10 cellular contexts compared by ENCODE assay signal in genomic region chr1:17909634-17910033, GRCh38.
DNase-seq lines count a peak whose midpoint lies in the region; ATAC-seq and TF ChIP-seq lines count a peak whose summit lies in the region.
"Had no signal": no experiment of that assay in that cellular context is flagged by ENCODE, and none has a peak within 500 bp of the region (broad histone marks: within the 10 kb centered on the region; RNA-seq: fewer than 3 reads in every experiment).

No MANE protein-coding gene starts in this region.

- no peak overlapping the region for H3K4me3 ChIP-seq in left ventricle myocardium inferior

- TF ChIP-seq CTCF in left ventricle myocardium inferior (IDR thresholded peaks at IDR 0.05; ENCODE audit: borderline replicate concordance), result peak; percentile 54

- H3K9me3 ChIP-seq in left ventricle myocardium inferior (replicated peaks), result peaks cover 5% of the 10 kb centered on the region

- ATAC-seq in HG03565 (IDR thresholded peaks at IDR 0.05; ENCODE audit: unreplicated experiment), result no peak

- in situ Hi-C loops in SK-MEL-5 (cut with HindIII; ENCODE audit: low pct_unique_long_range_greater_than_20kb, low sequenced_read_pairs), result no loop called here

- no peak overlapping the region for H3K27ac ChIP-seq in left ventricle myocardium inferior (replicated peaks)

- peaks cover 46% of the 10 kb centered on the region for H3K27me3 ChIP-seq in left ventricle myocardium inferior (ENCODE audit: low read depth)

- intact Hi-C loops in left ventricle myocardium inferior (cut with micrococcal nuclease), result no loop called here

- no peaks in the 10 kb centered on the region for H3K4me1 ChIP-seq in left ventricle myocardium inferior

- peak; percentile 5 for DNase-seq in stimulated activated CD4-positive, alpha-beta T cell treated with anti-CD3 and anti-CD28 coated beads, Interleukin-15, amount 100 ng/mL, for 24 hours
- DNase-seq in stimulated activated CD4-positive, alpha-beta T cell treated with anti-CD3 and anti-CD28 coated beads, Interleukin-4, amount 100 ng/mL, for 4 hours, result no peak
- DNase-seq in SK-MEL-5 (ENCODE audit: low read depth, low spot score) (peak; percentile 65), left ventricle myocardium inferior (no peak), amniotic stem cell (lab: John Stamatoyannopoulos, UW) (no peak)
- no peak for DNase-seq in activated CD8-positive, alpha-beta memory T cell treated with anti-CD3 and anti-CD28 coated beads, Interleukin-2, amount 50 U/mL, for 4 hours
- DNase-seq in stimulated activated CD4-positive, alpha-beta T cell treated with anti-CD3 and anti-CD28 coated beads, Interleukin-2, amount 100 ng/mL, for 48 hours, result no peak
- DNase-seq: NCI-H2171, occipital lobe had no signal

- H3K36me3 ChIP-seq in left ventricle myocardium inferior, result no peaks in the 10 kb centered on the region

Comparison
In these comparisons a context has a peak if more than half of its experiments do, and no peak if none do; other contexts are left out.
1. DNase-seq: peak in stimulated activated CD4-positive, alpha-beta T cell treated with anti-CD3 and anti-CD28 coated beads, Interleukin-15, amount 100 ng/mL, for 24 hours (single experiment) and SK-MEL-5 (single experiment); none in stimulated activated CD4-positive, alpha-beta T cell treated with anti-CD3 and anti-CD28 coated beads, Interleukin-4, amount 100 ng/mL, for 4 hours (0 of 2), left ventricle myocardium inferior (single experiment), amniotic stem cell (single experiment), activated CD8-positive, alpha-beta memory T cell treated with anti-CD3 and anti-CD28 coated beads, Interleukin-2, amount 50 U/mL, for 4 hours (single experiment) and stimulated activated CD4-positive, alpha-beta T cell treated with anti-CD3 and anti-CD28 coated beads, Interleukin-2, amount 100 ng/mL, for 48 hours (0 of 2).